15 cellular contexts compared by ENCODE assay signal in genomic region chr12:94187351-94187750, GRCh38. TPM values are rescaled to one million over a fixed set of nuclear protein-coding genes. Genes with fewer than 3 reads are reported as not detected.
DNase-seq lines count a peak whose midpoint lies in the region; ATAC-seq and TF ChIP-seq lines count a peak whose summit lies in the region.
"Had no signal": no experiment of that assay in that cellular context is flagged by ENCODE, and none has a peak within 500 bp of the region (broad histone marks: within the 10 kb centered on the region; RNA-seq: fewer than 3 reads in every experiment).

No MANE protein-coding gene starts in this region.

- H2AFZ ChIP-seq in MM.1S (ENCODE audit: low read length) (no peak overlapping the region), neural cell (ENCODE audit: low read depth, low read length) (peak overlapping the region; percentile 81)

- H3K36me3 ChIP-seq in MM.1S (replicated peaks; ENCODE audit: insufficient read depth, low read length) (peaks cover 11% of the 10 kb centered on the region), neural cell (ENCODE audit: insufficient read depth, low read length) (peaks cover 13% of the 10 kb centered on the region), gastroesophageal sphincter (no peaks in the 10 kb centered on the region)
- H3K36me3 ChIP-seq: colonic mucosa had no signal

- H3K4me2 ChIP-seq in MM.1S (ENCODE audit: low read depth, low read length) (no peak overlapping the region), neural cell (ENCODE audit: low read length) (peak overlapping the region; percentile 86)

- H3K27me3 ChIP-seq in MM.1S (replicated peaks; ENCODE audit: insufficient read depth, low read length), result no peaks in the 10 kb centered on the region
- no peaks in the 10 kb centered on the region for H3K27me3 ChIP-seq in neural cell (ENCODE audit: insufficient read depth, low read depth, low read length)
- H3K27me3 ChIP-seq in gastroesophageal sphincter, result no peaks in the 10 kb centered on the region
- H3K27me3 ChIP-seq: colonic mucosa had no signal

- peak; percentile 39 for DNase-seq in AG08395 (ENCODE audit: low spot score)
- no peak for DNase-seq in MM.1S
- DNase-seq in SK-N-DZ (ENCODE audit: low spot score), result no peak
- no peak for DNase-seq in HT-29 (ENCODE audit: low spot score)
- DNase-seq: activated CD4-positive, CD25-positive, alpha-beta regulatory T cell; activated CD8-positive, alpha-beta memory T cell treated with anti-CD3 and anti-CD28 coated beads, Interleukin-2, amount 50 U/mL, for 4 hours; colonic mucosa; foreskin melanocyte; GOT3; kidney glomerular epithelial cell; stimulated activated naive B cell treated with anti-CD40 and anti-IgM and Interleukin-4, amounts not matched to agents 10 μg/mL and 1 μg/mL and 100 μg/mL, for 72 hours had no signal

- H3F3A ChIP-seq in MM.1S (ENCODE audit: insufficient read depth, low read length), result peaks cover 48% of the 10 kb centered on the region
- H3F3A ChIP-seq in neural cell (ENCODE audit: insufficient read depth, low read length, poor library complexity, severe bottlenecking), result peaks cover 9% of the 10 kb centered on the region

- TF ChIP-seq EP300 in neural cell (conservative IDR thresholded peaks at IDR 0.05; ENCODE audit: poor library complexity, severe bottlenecking) (no peak), gastroesophageal sphincter (IDR thresholded peaks at IDR 0.05) (no peak)

- H3K4me1 ChIP-seq in MM.1S (ENCODE audit: low read length) (peaks cover 62% of the 10 kb centered on the region), gastroesophageal sphincter (no peaks in the 10 kb centered on the region)

- 48 to 58% methylated on average over 10 to 12 of the region's 12 CpGs for WGBS in gastroesophageal sphincter (ENCODE audit: low coverage in 1 of 2), 2 donors

- TF ChIP-seq CTCF in MM.1S (IDR thresholded peaks at IDR 0.05; ENCODE audit: low read length) (no peak), neural cell (IDR thresholded peaks at IDR 0.05; ENCODE audit: poor library complexity, severe bottlenecking) (no peak), gastroesophageal sphincter (IDR thresholded peaks at IDR 0.05) (no peak)

- H3K9me2 ChIP-seq in MM.1S (replicated peaks; ENCODE audit: insufficient read depth, low read length) (no peaks in the 10 kb centered on the region), neural cell (ENCODE audit: insufficient read depth, low read length) (no peaks in the 10 kb centered on the region)

- H4K20me1 ChIP-seq in MM.1S (ENCODE audit: insufficient read depth, low read length) (no peaks in the 10 kb centered on the region), neural cell (ENCODE audit: insufficient read depth) (no peaks in the 10 kb centered on the region)

- H3K4me3 ChIP-seq in MM.1S (ENCODE audit: low read length) (no peak overlapping the region), neural cell (ENCODE audit: low read length) (peak overlapping the region; percentile 63), gastroesophageal sphincter (peak overlapping the region in 1 of 2 donors; percentile 37)
- H3K4me3 ChIP-seq: colonic mucosa had no signal

- TF ChIP-seq RAD21 in neural cell (conservative IDR thresholded peaks at IDR 0.05), result no peak

- H3K9ac ChIP-seq in MM.1S (ENCODE audit: low read length), result no peak overlapping the region
- peak overlapping the region; percentile 85 for H3K9ac ChIP-seq in neural cell (ENCODE audit: low read length)

- ATAC-seq in gastroesophageal sphincter, result no peak
- no peak for ATAC-seq in GM21786 (IDR thresholded peaks at IDR 0.05; ENCODE audit: unreplicated experiment)
- ATAC-seq: stimulated activated naive B cell treated with anti-CD40 and anti-IgM and Interleukin-4, amounts not matched to agents 10 μg/mL and 1 μg/mL and 100 μg/mL, for 72 hours had no signal

- no peaks in the 10 kb centered on the region for H3K9me3 ChIP-seq in MM.1S (replicated peaks; ENCODE audit: insufficient read depth, low read length)
- no peaks in the 10 kb centered on the region for H3K9me3 ChIP-seq in neural cell (ENCODE audit: low read length)
- H3K9me3 ChIP-seq in gastroesophageal sphincter, result no peaks in the 10 kb centered on the region
- H3K9me3 ChIP-seq: colonic mucosa had no signal

- H3K27ac ChIP-seq in MM.1S (ENCODE audit: low read length) (peak overlapping the region; percentile 99; the same call in 1 of the 2 replicates), cingulate gyrus (ENCODE audit: low read depth, low read length) (peak overlapping the region; percentile 87), neural cell (ENCODE audit: low read length) (peak overlapping the region; percentile 99), gastroesophageal sphincter (no peak overlapping the region)
- H3K27ac ChIP-seq: colonic mucosa had no signal

- H3K79me2 ChIP-seq in MM.1S (ENCODE audit: low read length), result peaks cover 70% of the 10 kb centered on the region
- H3K79me2 ChIP-seq in neural cell (replicated peaks; ENCODE audit: insufficient read depth, low read length), result no peaks in the 10 kb centered on the region

- no peak for TF ChIP-seq POLR2A in gastroesophageal sphincter (IDR thresholded peaks at IDR 0.05)

TF ChIP-seq in neural cell, 6 proteins besides CTCF, POLR2A, EP300 and RAD21:
- TF ChIP-seq EZH2 (IDR thresholded peaks at IDR 0.05; ENCODE audit: borderline replicate concordance, insufficient read depth, low read length, poor library complexity, severe bottlenecking) (no peak), SMC3 (conservative IDR thresholded peaks at IDR 0.05; ENCODE audit: poor library complexity) (no peak), MXI1 (conservative IDR thresholded peaks at IDR 0.05; ENCODE audit: poor library complexity, severe bottlenecking) (no peak), TAF1 (IDR thresholded peaks at IDR 0.05; ENCODE audit: low read depth) (no peak), REST (IDR thresholded peaks at IDR 0.05; ENCODE audit: borderline replicate concordance) (no peak), POLR2AphosphoS5 (IDR thresholded peaks at IDR 0.05) (peak; percentile 7)

RNA-seq across cellular contexts. Expression of gene PLXNC1, which starts 39.0 kb away (rescaled TPM):
- polyA plus RNA-seq in neural cell, result 75.6 and 76.3 TPM in 2 replicates
- polyA minus RNA-seq in neural cell, result 206 and 223 TPM in 2 replicates
- 0.50 and 0.96 TPM in 2 replicates for polyA plus RNA-seq in SK-N-DZ (2014; cell fraction: cytosol; rRNA removed)
- polyA plus RNA-seq in SK-N-DZ (2014; cell fraction: nucleus; rRNA removed), result 0.95 and 1.1 TPM in 2 replicates
- 0.05 TPM in 1 of 2 replicates, not detected in the other for total RNA-seq in HT-29 (2014; rRNA removed; shearing (Covaris generic))
- total RNA-seq in gastroesophageal sphincter, result 1 to 10 TPM; 4.8 to 6.8 (median 6.2) TPM

Comparison
In these comparisons a context has a peak if more than half of its experiments do, and no peak if none do; other contexts are left out.
1. H3K27ac ChIP-seq: peak in MM.1S (single experiment), cingulate gyrus (single experiment) and neural cell (single experiment); none in gastroesophageal sphincter (0 of 4).